Comparison of ENCODE assay signal across 9 cellular contexts in the genomic region with DNA sequence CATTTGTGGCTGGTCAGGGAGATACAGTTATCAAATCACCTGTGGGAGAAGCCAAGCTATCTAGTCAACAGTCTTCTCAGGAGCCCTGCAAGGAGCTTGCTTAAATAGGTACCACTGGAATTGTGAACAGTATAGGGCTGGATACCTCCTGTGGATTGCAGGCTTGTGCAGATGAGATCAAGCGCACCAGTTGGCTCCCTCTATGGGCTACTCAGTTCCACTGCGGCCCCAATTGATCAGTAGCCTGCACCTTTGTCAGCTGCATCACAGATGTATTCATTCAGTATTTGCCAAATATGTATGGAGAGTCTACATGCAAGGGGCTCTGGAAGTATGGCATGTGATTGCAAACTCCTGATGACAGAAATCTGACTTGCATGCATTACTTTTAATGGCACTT. TPM values are rescaled to one million over a fixed set of nuclear protein-coding genes. Genes with fewer than 3 reads are reported as not detected.
A peak's percentile ranks its signal among the peaks of the same experiment; 100 is the strongest.
DNase-seq lines count a peak whose midpoint lies in the region; ATAC-seq and TF ChIP-seq lines count a peak whose summit lies in the region.
"Had no signal": no experiment of that assay in that cellular context is flagged by ENCODE, and none has a peak within 500 bp of the region (broad histone marks: within the 10 kb centered on the region; RNA-seq: fewer than 3 reads in every experiment).

No MANE protein-coding gene starts in this region.

- no peaks in the 10 kb centered on the region for H3K9me3 ChIP-seq in esophagus squamous epithelium

- no peak overlapping the region for H3K27ac ChIP-seq in esophagus squamous epithelium

- TF ChIP-seq CTCF in GM12865 (IDR thresholded peaks at IDR 0.05; ENCODE audit: insufficient read depth, low read depth, low read length, missing control alignments), result no peak
- no peak for TF ChIP-seq CTCF in WTC11 (IDR thresholded peaks at IDR 0.05)
- no peak for TF ChIP-seq CTCF in esophagus squamous epithelium (IDR thresholded peaks at IDR 0.05)

- H3K36me3 Mint-ChIP-seq in WTC11, result no peaks in the 10 kb centered on the region
- H3K36me3 Mint-ChIP-seq in natural killer cell treated with Interleukin-12 subunit alpha and Interleukin-12 subunit beta and Interleukin-15 and Interleukin-18, amount 100 ng/mL, for 72 hours, result no peaks in the 10 kb centered on the region

- no peaks in the 10 kb centered on the region for H3K4me1 ChIP-seq in esophagus squamous epithelium

- CTCF ChIA-PET in WTC11 (lab: Charles Lee), result interaction anchor here (0.8 to 1.6 kb wide), 6 partner anchors 14 to 623 kb away, joined by 3 to 6 read pairs (median 4); no protein-coding TSS in a partner anchor

- peaks cover 0 to 4% (median 0%) of the 10 kb centered on the region in 4 donors for H3K27me3 ChIP-seq in esophagus squamous epithelium

- intact Hi-C loops in esophagus squamous epithelium (cut with DNase I), result no loop called here

- no peak overlapping the region for H3K4me3 ChIP-seq in GM12865 (ENCODE audit: low read depth, low read length)
- no peak overlapping the region for H3K4me3 ChIP-seq in esophagus squamous epithelium

- no peaks in the 10 kb centered on the region for H3K4me1 Mint-ChIP-seq in WTC11
- H3K4me1 Mint-ChIP-seq in natural killer cell treated with Interleukin-12 subunit alpha and Interleukin-12 subunit beta and Interleukin-15 and Interleukin-18, amount 100 ng/mL, for 72 hours (ENCODE audit: low read depth in 2 of 2), result no peaks in the 10 kb centered on the region

- no peaks in the 10 kb centered on the region for H3K36me3 ChIP-seq in esophagus squamous epithelium

- no peaks in the 10 kb centered on the region for H3K27me3 Mint-ChIP-seq in WTC11 (ENCODE audit: low read depth)
- peaks cover 0 to 11% of the 10 kb centered on the region in 2 donors for H3K27me3 Mint-ChIP-seq in natural killer cell treated with Interleukin-12 subunit alpha and Interleukin-12 subunit beta and Interleukin-15 and Interleukin-18, amount 100 ng/mL, for 72 hours

- POLR2A ChIA-PET in WTC11 (lab: Charles Lee), result interaction anchor here (0.6 kb wide), 1 partner anchor 241 kb away, joined by 3 read pairs; no protein-coding TSS in a partner anchor

- DNase-seq in GM12865 (ENCODE audit: low read depth) (peak; percentile 0), WTC11 (ENCODE audit: low spot score) (peak; percentile 35), lung microvascular endothelial cell (ENCODE audit: low read depth in 2 of 2) (peak; percentile 24 to 25), esophagus squamous epithelium (lab: John Stamatoyannopoulos, UW) (no peak)
- no peak for DNase-seq in natural killer cell treated with Interleukin-12 subunit alpha and Interleukin-12 subunit beta and Interleukin-15 and Interleukin-18, amount 100 ng/mL, for 72 hours (ENCODE audit: low spot score)
- DNase-seq in activated CD4-positive, CD25-positive, alpha-beta regulatory T cell treated with anti-CD3 and anti-CD28 coated beads, Interleukin-2, amount 50 U/mL, for 72 hours, result no peak
- DNase-seq: stimulated activated naive CD4-positive, alpha-beta T cell treated with Interleukin-2 at 50 U/mL for 16 hours had no signal

- peak; percentile 84 for ATAC-seq in HG03342 (IDR thresholded peaks at IDR 0.05; ENCODE audit: unreplicated experiment)
- peak; percentile 95 for ATAC-seq in WTC11
- no peak for ATAC-seq in natural killer cell treated with Interleukin-12 subunit alpha and Interleukin-12 subunit beta and Interleukin-15 and Interleukin-18, amount 100 ng/mL, for 72 hours
- ATAC-seq in GM21786 (IDR thresholded peaks at IDR 0.05; ENCODE audit: unreplicated experiment), result no peak

- no peak overlapping the region for H3K4me3 Mint-ChIP-seq in WTC11
- H3K4me3 Mint-ChIP-seq in natural killer cell treated with Interleukin-12 subunit alpha and Interleukin-12 subunit beta and Interleukin-15 and Interleukin-18, amount 100 ng/mL, for 72 hours, result no peak overlapping the region

- no peaks in the 10 kb centered on the region for H3K9me3 Mint-ChIP-seq in WTC11
- no peaks in the 10 kb centered on the region for H3K9me3 Mint-ChIP-seq in natural killer cell treated with Interleukin-12 subunit alpha and Interleukin-12 subunit beta and Interleukin-15 and Interleukin-18, amount 100 ng/mL, for 72 hours

- no peak overlapping the region for H3K27ac Mint-ChIP-seq in WTC11
- no peak overlapping the region for H3K27ac Mint-ChIP-seq in natural killer cell treated with Interleukin-12 subunit alpha and Interleukin-12 subunit beta and Interleukin-15 and Interleukin-18, amount 100 ng/mL, for 72 hours

- 6% methylated on average over 2 of the region's 2 CpGs; no CpG with 5 or more reads in 1 of the 2 donors for WGBS in esophagus squamous epithelium, 2 donors

- no peak for TF ChIP-seq POLR2A in esophagus squamous epithelium (IDR thresholded peaks at IDR 0.05)

TF ChIP-seq in WTC11, 78 proteins besides CTCF, POLR2A, EP300 and RAD21 (continues in another document):
- TF ChIP-seq ZSCAN18 (CRISPR knock-in tag; IDR thresholded peaks at IDR 0.05) (no peak), CREM (CRISPR knock-in tag; IDR thresholded peaks at IDR 0.05) (no peak), CREB1 (CRISPR knock-in tag; IDR thresholded peaks at IDR 0.05) (no peak), ZNF219 (CRISPR knock-in tag; IDR thresholded peaks at IDR 0.05; ENCODE audit: borderline replicate concordance) (no peak), GABPB1 (CRISPR knock-in tag; IDR thresholded peaks at IDR 0.05) (no peak), GTF2I (CRISPR knock-in tag; conservative IDR thresholded peaks at IDR 0.05) (no peak), ERG (CRISPR knock-in tag; IDR thresholded peaks at IDR 0.05) (no peak), ZNF423 (CRISPR knock-in tag; IDR thresholded peaks at IDR 0.05) (no peak), FOXP1 (CRISPR knock-in tag; IDR thresholded peaks at IDR 0.05; ENCODE audit: borderline replicate concordance) (no peak), ETV6 (CRISPR knock-in tag; IDR thresholded peaks at IDR 0.05) (no peak), FOXK1 (CRISPR knock-in tag; IDR thresholded peaks at IDR 0.05) (no peak)
- TF ChIP-seq, protein P1, sequence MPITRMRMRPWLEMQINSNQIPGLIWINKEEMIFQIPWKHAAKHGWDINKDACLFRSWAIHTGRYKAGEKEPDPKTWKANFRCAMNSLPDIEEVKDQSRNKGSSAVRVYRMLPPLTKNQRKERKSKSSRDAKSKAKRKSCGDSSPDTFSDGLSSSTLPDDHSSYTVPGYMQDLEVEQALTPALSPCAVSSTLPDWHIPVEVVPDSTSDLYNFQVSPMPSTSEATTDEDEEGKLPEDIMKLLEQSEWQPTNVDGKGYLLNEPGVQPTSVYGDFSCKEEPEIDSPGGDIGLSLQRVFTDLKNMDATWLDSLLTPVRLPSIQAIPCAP (CRISPR knock-in tag; IDR thresholded peaks at IDR 0.05), result no peak
- TF ChIP-seq, protein P2, sequence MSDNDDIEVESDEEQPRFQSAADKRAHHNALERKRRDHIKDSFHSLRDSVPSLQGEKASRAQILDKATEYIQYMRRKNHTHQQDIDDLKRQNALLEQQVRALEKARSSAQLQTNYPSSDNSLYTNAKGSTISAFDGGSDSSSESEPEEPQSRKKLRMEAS (CRISPR knock-in tag; IDR thresholded peaks at IDR 0.05), result no peak
- TF ChIP-seq, protein P3, sequence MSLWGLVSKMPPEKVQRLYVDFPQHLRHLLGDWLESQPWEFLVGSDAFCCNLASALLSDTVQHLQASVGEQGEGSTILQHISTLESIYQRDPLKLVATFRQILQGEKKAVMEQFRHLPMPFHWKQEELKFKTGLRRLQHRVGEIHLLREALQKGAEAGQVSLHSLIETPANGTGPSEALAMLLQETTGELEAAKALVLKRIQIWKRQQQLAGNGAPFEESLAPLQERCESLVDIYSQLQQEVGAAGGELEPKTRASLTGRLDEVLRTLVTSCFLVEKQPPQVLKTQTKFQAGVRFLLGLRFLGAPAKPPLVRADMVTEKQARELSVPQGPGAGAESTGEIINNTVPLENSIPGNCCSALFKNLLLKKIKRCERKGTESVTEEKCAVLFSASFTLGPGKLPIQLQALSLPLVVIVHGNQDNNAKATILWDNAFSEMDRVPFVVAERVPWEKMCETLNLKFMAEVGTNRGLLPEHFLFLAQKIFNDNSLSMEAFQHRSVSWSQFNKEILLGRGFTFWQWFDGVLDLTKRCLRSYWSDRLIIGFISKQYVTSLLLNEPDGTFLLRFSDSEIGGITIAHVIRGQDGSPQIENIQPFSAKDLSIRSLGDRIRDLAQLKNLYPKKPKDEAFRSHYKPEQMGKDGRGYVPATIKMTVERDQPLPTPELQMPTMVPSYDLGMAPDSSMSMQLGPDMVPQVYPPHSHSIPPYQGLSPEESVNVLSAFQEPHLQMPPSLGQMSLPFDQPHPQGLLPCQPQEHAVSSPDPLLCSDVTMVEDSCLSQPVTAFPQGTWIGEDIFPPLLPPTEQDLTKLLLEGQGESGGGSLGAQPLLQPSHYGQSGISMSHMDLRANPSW (CRISPR knock-in tag; conservative IDR thresholded peaks at IDR 0.05; ENCODE audit: low read depth), result no peak

RNA-seq across cellular contexts. Expression of gene TEX13A, which starts 28.6 kb away (rescaled TPM):
- 0.17 TPM in 1 of 3 replicates, not detected in the others for total RNA-seq in WTC11 (2021)
- total RNA-seq in lung microvascular endothelial cell, result under 0.01 TPM in 1 of 2 replicates, not detected in the other
- total RNA-seq in natural killer cell treated with Interleukin-12 subunit alpha and Interleukin-12 subunit beta and Interleukin-15 and Interleukin-18, amount 100 ng/mL, for 72 hours, result not detected
- total RNA-seq in esophagus squamous epithelium, result not detected

Comparison
In these comparisons a context has a peak if more than half of its experiments do, and no peak if none do; other contexts are left out.
1. DNase-seq: peak in GM12865 (single experiment), WTC11 (single experiment) and lung microvascular endothelial cell (2 of 2); none in natural killer cell treated with Interleukin-12 subunit alpha and Interleukin-12 subunit beta and Interleukin-15 and Interleukin-18, amount 100 ng/mL, for 72 hours (single experiment), activated CD4-positive, CD25-positive, alpha-beta regulatory T cell treated with anti-CD3 and anti-CD28 coated beads, Interleukin-2, amount 50 U/mL, for 72 hours (single experiment) and esophagus squamous epithelium (single experiment).
2. ATAC-seq: peak in HG03342 (single experiment) and WTC11 (single experiment); none in natural killer cell treated with Interleukin-12 subunit alpha and Interleukin-12 subunit beta and Interleukin-15 and Interleukin-18, amount 100 ng/mL, for 72 hours (0 of 2) and GM21786 (single experiment).